ENCODE assay signal across 6 cellular contexts in the genomic region with DNA sequence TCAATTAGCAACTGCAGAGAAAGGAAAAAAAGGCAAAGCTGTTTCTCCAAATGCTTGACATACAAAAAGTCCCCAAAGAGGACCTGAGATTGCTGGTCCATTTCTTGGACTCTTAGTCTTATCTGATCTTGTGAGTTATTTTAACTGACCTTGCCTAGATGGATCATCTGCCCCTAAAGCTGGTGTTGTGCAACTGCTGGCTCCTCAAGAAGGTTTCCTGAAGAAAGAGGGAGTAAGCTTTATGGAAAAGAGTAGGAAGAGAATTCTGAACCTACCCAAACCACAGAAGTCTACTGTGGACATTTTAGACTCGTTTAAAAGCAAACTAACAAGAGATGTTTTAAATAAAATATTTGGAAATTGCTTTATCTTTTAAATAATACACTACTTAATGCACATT.
"Had no signal": no experiment of that assay in that cellular context is flagged by ENCODE, and none has a peak within 500 bp of the region (broad histone marks: within the 10 kb centered on the region; RNA-seq: fewer than 3 reads in every experiment).

No MANE protein-coding gene starts in this region.

- ATAC-seq: K562 had no signal

- DNase-seq: GM23248, GOT3, H9, HCEC 1CT, IMR-90 had no signal

- H3K9ac ChIP-seq: GM23248 had no signal

- H3K27ac ChIP-seq: GM23248 had no signal

- H3K4me3 ChIP-seq: GM23248, K562 had no signal

- H2AFZ ChIP-seq: GM23248 had no signal
